In the genomic region with DNA sequence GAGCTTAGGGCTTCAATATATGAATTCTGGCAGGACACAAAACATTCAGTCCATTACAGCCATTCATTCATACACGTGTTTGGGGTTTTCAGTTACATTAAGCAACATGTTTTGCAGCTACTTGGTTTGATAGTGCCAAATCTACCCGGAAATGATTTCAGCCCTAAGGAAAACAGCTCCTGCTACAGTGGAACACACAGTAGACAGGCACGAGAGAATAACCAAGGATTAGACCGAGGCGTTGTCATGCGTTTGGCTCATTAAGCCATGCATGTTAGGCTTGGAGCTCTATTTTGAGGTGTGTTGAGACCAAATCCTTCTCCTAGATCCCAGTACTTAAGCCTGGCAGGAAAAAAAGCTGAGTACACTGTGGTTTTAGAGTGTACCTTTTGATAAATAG, we compare ENCODE assay signal across 1 cellular context.
TF ChIP-seq lines count a peak whose summit lies in the region.

No MANE protein-coding gene starts in this region.

TF ChIP-seq in HepG2, 621 proteins besides CTCF, POLR2A, EP300 and RAD21 (continued from another document):
- TF ChIP-seq SMARCE1 (IDR thresholded peaks at IDR 0.05; ENCODE audit: borderline replicate concordance) (no peak), PITX1 (CRISPR knock-in tag; IDR thresholded peaks at IDR 0.05) (no peak), ZNF547 (CRISPR knock-in tag; IDR thresholded peaks at IDR 0.05) (no peak), HMG20A (CRISPR knock-in tag; IDR thresholded peaks at IDR 0.05; ENCODE audit: borderline replicate concordance) (no peak)
- TF ChIP-seq, protein P1, sequence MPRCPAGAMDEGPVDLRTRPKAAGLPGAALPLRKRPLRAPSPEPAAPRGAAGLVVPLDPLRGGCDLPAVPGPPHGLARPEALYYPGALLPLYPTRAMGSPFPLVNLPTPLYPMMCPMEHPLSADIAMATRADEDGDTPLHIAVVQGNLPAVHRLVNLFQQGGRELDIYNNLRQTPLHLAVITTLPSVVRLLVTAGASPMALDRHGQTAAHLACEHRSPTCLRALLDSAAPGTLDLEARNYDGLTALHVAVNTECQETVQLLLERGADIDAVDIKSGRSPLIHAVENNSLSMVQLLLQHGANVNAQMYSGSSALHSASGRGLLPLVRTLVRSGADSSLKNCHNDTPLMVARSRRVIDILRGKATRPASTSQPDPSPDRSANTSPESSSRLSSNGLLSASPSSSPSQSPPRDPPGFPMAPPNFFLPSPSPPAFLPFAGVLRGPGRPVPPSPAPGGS (CRISPR knock-in tag; IDR thresholded peaks at IDR 0.05) = no peak
